In genomic region chr7:106597751-106598619, GRCh38 we compare ENCODE assay signal across 9 cellular contexts.
DNase-seq lines count a peak whose midpoint lies in the region; FAIRE-seq and TF ChIP-seq lines count a peak whose summit lies in the region.
"Had no signal": no experiment of that assay in that cellular context is flagged by ENCODE, and none has a peak within 500 bp of the region (broad histone marks: within the 10 kb centered on the region; RNA-seq: fewer than 3 reads in every experiment).

No MANE protein-coding gene starts in this region.

- no peak overlapping the region for H3K4ac ChIP-seq in H1 (replicated peaks; ENCODE audit: insufficient read length, low read depth, low read length)

- H2AK5ac ChIP-seq in H1 (ENCODE audit: low read depth, low read length), result no peak overlapping the region

- DNase-seq in CD1c-positive myeloid dendritic cell (ENCODE audit: extremely low spot score), result peak; percentile 79
- no peak for DNase-seq in H1 (ENCODE audit: low read depth in 1 of 2, low spot score in 2 of 2)
- no peak for DNase-seq in nephron progenitor cell
- no peak for DNase-seq in hepatic stellate cell (ENCODE audit: low spot score)
- no peak for DNase-seq in GOT3 (lab: John Stamatoyannopoulos, UW)
- no peak for DNase-seq in mucosa of gallbladder (ENCODE audit: low spot score)
- no peak for DNase-seq in NCI-H1092 treated with DMSO at 0.1 percent for 48 hours (lab: John Stamatoyannopoulos, UW)

- no peaks in the 10 kb centered on the region for H3K4me1 Mint-ChIP-seq in nephron progenitor cell

- CTCF ChIA-PET in H1 (lab: Charles Lee; ENCODE audit: partially characterized antibody), result interaction anchor here (0.5 to 1.6 kb wide), 7 partner anchors 12 to 632 kb away, joined by 3 to 8 read pairs (median 4); partner anchors contain the start of gene CCDC71L

- H3K4me3 Mint-ChIP-seq in nephron progenitor cell, result peak overlapping the region; percentile 61

- no peak overlapping the region for H4K8ac ChIP-seq in H1 (ENCODE audit: extremely low read depth, insufficient read depth, low read length)

- no peak overlapping the region for H2BK12ac ChIP-seq in H1 (ENCODE audit: low read depth, low read length)

- H2AFZ ChIP-seq in KMS-11 (ENCODE audit: low read depth) (peak overlapping the region; percentile 57; the same call in 1 of the 2 replicates), H1 (ENCODE audit: low read length) (0 out of 2 replicates have a peak overlapping the region, but pooled peaks have one; percentile 47)

- peaks cover 6% of the 10 kb centered on the region for H3K27me3 Mint-ChIP-seq in nephron progenitor cell (ENCODE audit: low read depth, poor library complexity)

- no peak overlapping the region for H3K56ac ChIP-seq in H1 (replicated peaks; ENCODE audit: insufficient read length, low read depth, low read length)

- no peak overlapping the region for H2BK5ac ChIP-seq in H1 (ENCODE audit: low read depth, low read length)

- no peak overlapping the region for H3K23ac ChIP-seq in H1 (ENCODE audit: insufficient read length)

- no peak overlapping the region for H3K18ac ChIP-seq in H1 (ENCODE audit: extremely low read depth, low read length)

- H4K20me1 ChIP-seq in KMS-11 (ENCODE audit: insufficient read depth) (no peaks in the 10 kb centered on the region), H1 (replicated peaks in 1 of 2; ENCODE audit: control insufficient read depth in 1 of 2, insufficient read depth in 2 of 2, low read length in 2 of 2) (no peaks in the 10 kb centered on the region)

- POLR2A ChIA-PET in H1 (lab: Charles Lee; ENCODE audit: partially characterized antibody), result interaction anchor here (0.7 to 1.2 kb wide), 2 partner anchors 13 to 27 kb away, joined by 3 to 4 read pairs; no protein-coding TSS in a partner anchor

- H3K9me3 Mint-ChIP-seq in nephron progenitor cell, result no peaks in the 10 kb centered on the region
- H3K9me3 Mint-ChIP-seq: CD4-positive, alpha-beta memory T cell had no signal

- H3K14ac ChIP-seq in H1 (ENCODE audit: insufficient read length), result no peak overlapping the region

- no peak overlapping the region for H4K5ac ChIP-seq in H1 (ENCODE audit: insufficient read length, low read depth, low read length)

- H3K36me3 ChIP-seq in KMS-11 (ENCODE audit: insufficient read depth), result no peaks in the 10 kb centered on the region
- no peaks in the 10 kb centered on the region for H3K36me3 ChIP-seq in H1 (ENCODE audit: control insufficient read depth in 2 of 4, insufficient read depth in 4 of 4, low read length in 3 of 4)

- no peak overlapping the region for H3K4me3 ChIP-seq in KMS-11 (IDR thresholded peaks at IDR 0.05; ENCODE audit: insufficient read depth, low read depth, low read length)
- H3K4me3 ChIP-seq in H1 (ENCODE audit: extremely low read depth in 1 of 4, insufficient read depth in 2 of 4, low read depth in 3 of 4, low read length in 4 of 4), result peak overlapping the region in 1 of 4 experiments; percentile 53; a peak in 1 of 8 replicates

- H2BK15ac ChIP-seq in H1 (ENCODE audit: low read length), result no peak overlapping the region

- peaks cover 18% of the 10 kb centered on the region for H3K4me1 ChIP-seq in KMS-11 (ENCODE audit: low read depth, poor library complexity, severe bottlenecking)
- H3K4me1 ChIP-seq in H1 (replicated peaks in 1 of 4; ENCODE audit: control insufficient read depth in 3 of 4, insufficient read depth in 4 of 4, low read length in 3 of 4), result no peaks in the 10 kb centered on the region

- H3K27me3 ChIP-seq in KMS-11 (ENCODE audit: insufficient read depth, low read depth) (no peaks in the 10 kb centered on the region), H1 (replicated peaks in 1 of 4; ENCODE audit: control insufficient read depth in 3 of 4, extremely low read depth in 1 of 4, insufficient read depth in 3 of 4, low read length in 3 of 4) (no peaks in the 10 kb centered on the region; a peak in 1 of 7 replicates)

- no peak for FAIRE-seq in H1 (lab: Jason Lieb, UNC)

- no peak for TF ChIP-seq RAD21 in H1 (IDR thresholded peaks at IDR 0.05 in 1 of 2, conservative IDR thresholded peaks at IDR 0.05 in 1 of 2; ENCODE audit: low read depth in 2 of 2, low read length in 2 of 2)

- peak overlapping the region; percentile 25 for H3K4me2 ChIP-seq in KMS-11
- H3K4me2 ChIP-seq in H1 (ENCODE audit: insufficient read depth in 1 of 2, low read depth in 2 of 2, low read length in 2 of 2), result 0 out of 4 replicates have a peak overlapping the region, but pooled peaks have one; percentile 45 to 62

- 86% methylated on average over 5 of the region's 5 CpGs; no CpG with 5 or more reads in 1 of the 2 experiments for WGBS in H1 (ENCODE audit: extremely low coverage in 1 of 2, insufficient coverage in 1 of 2, insufficient read length in 1 of 2, insufficient replicate concordance in 2 of 2, low coverage in 1 of 2, low lambda C conversion rate in 2 of 2, missing lambda C conversion rate in 1 of 2), 2 experiments

- no peak for TF ChIP-seq EP300 in H1 (IDR thresholded peaks at IDR 0.05; ENCODE audit: borderline replicate concordance in 1 of 2, low read depth in 2 of 2, low read length in 2 of 2)

- H3K79me2 ChIP-seq in KMS-11 (ENCODE audit: insufficient read depth, low read depth) (no peaks in the 10 kb centered on the region), H1 (ENCODE audit: control insufficient read depth in 1 of 2, insufficient read depth in 2 of 2, low read length in 2 of 2) (no peaks in the 10 kb centered on the region)

- no peaks in the 10 kb centered on the region; a peak in 2 of 4 replicates for H3K9me3 ChIP-seq in H1 (ENCODE audit: insufficient read depth in 2 of 2, low read depth in 1 of 2, low read length in 1 of 2)

- H3K9ac ChIP-seq in KMS-11, result no peak overlapping the region
- no peak overlapping the region for H3K9ac ChIP-seq in H1 (replicated peaks in 1 of 4; ENCODE audit: extremely low read depth in 1 of 4, low read depth in 3 of 4, low read length in 3 of 4)

- H3K36me3 Mint-ChIP-seq in nephron progenitor cell (ENCODE audit: low read depth), result no peaks in the 10 kb centered on the region
- H3K36me3 Mint-ChIP-seq: CD4-positive, alpha-beta memory T cell had no signal

- no peak overlapping the region for H3K27ac Mint-ChIP-seq in nephron progenitor cell

- H3K27ac ChIP-seq in KMS-11, result no peak overlapping the region
- H3K27ac ChIP-seq in H1 (ENCODE audit: low read depth, low read length), result no peak overlapping the region

- no peak for TF ChIP-seq POLR2A in H1 (IDR thresholded peaks at IDR 0.05; ENCODE audit: control extremely low read depth in 1 of 2, low read depth in 2 of 2, low read length in 2 of 2)

- H3K23me2 ChIP-seq in H1 (ENCODE audit: low read depth, low read length), result no peaks in the 10 kb centered on the region; the same call in 1 of the 2 replicates

- TF ChIP-seq CTCF in KMS-11 (conservative IDR thresholded peaks at IDR 0.05; ENCODE audit: low read depth, low read length) (no peak), H1 (IDR thresholded peaks at IDR 0.05; ENCODE audit: control extremely low read depth in 1 of 3, insufficient read depth in 1 of 3, low read depth in 1 of 3, low read length in 3 of 3) (no peak), nephron progenitor cell (IDR thresholded peaks at IDR 0.05) (no peak)

- no peak overlapping the region for H2BK120ac ChIP-seq in H1 (replicated peaks; ENCODE audit: low read depth, low read length)

- H2BK20ac ChIP-seq in H1 (ENCODE audit: low read length), result no peak overlapping the region

- H3K79me1 ChIP-seq in H1 (ENCODE audit: low read depth, low read length), result no peaks in the 10 kb centered on the region

- no peak overlapping the region for H4K91ac ChIP-seq in H1 (replicated peaks; ENCODE audit: insufficient read length, low read length)

TF ChIP-seq in H1, 55 proteins besides CTCF, POLR2A, EP300 and RAD21:
- TF ChIP-seq ASH2L (IDR thresholded peaks at IDR 0.05; ENCODE audit: low read length) (no peak), PHF8 (conservative IDR thresholded peaks at IDR 0.05; ENCODE audit: low read depth, low read length) (no peak), SP2 (IDR thresholded peaks at IDR 0.05; ENCODE audit: low read length) (no peak), KDM1A (IDR thresholded peaks at IDR 0.05; ENCODE audit: borderline replicate concordance, low read length) (no peak), BRCA1 (IDR thresholded peaks at IDR 0.05; ENCODE audit: low read depth, low read length) (no peak)
